In the genomic region with DNA sequence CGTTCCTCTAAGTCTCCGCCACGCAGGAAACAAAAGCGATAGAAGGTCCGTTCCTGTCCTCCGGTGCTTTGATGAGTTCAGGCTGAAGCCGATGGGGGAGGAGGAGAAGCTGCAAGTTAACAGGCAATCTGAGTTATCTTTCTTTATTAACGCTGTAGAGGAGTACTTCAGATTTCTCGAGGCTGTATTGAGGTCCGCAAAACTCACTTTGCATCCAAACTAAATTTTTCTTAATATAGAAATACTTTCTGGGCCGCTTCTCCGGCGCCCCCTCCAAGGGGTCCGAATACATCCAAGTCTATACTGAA, we compare ENCODE assay signal across 8 cellular contexts. TPM values are rescaled to one million over a fixed set of nuclear protein-coding genes. Genes with fewer than 3 reads are reported as not detected.
DNase-seq lines count a peak whose midpoint lies in the region; TF ChIP-seq lines count a peak whose summit lies in the region.

No MANE protein-coding gene starts in this region.

- H4K91ac ChIP-seq in neuronal stem cell (ENCODE audit: low read depth, low read length, poor library complexity): no peak overlapping the region

- H3K14ac ChIP-seq in neuronal stem cell (ENCODE audit: low read length): no peak overlapping the region

- H2AK5ac ChIP-seq in neuronal stem cell (ENCODE audit: low read depth, low read length): no peak overlapping the region

- no peak overlapping the region for H4K8ac ChIP-seq in neuronal stem cell (ENCODE audit: low read depth, low read length)

- H3K36me3 ChIP-seq in neuronal stem cell (replicated peaks in 1 of 2; ENCODE audit: control insufficient read depth in 2 of 2, insufficient read depth in 2 of 2, low read length in 2 of 2): no peaks in the 10 kb centered on the region

- peak overlapping the region; percentile 10 for H2BK5ac ChIP-seq in neuronal stem cell (ENCODE audit: low read length)

- H3K9ac ChIP-seq in neuronal stem cell (ENCODE audit: low read depth, low read length, poor library complexity): no peak overlapping the region

- no peak overlapping the region for H2BK12ac ChIP-seq in neuronal stem cell (ENCODE audit: low read length)

- TF ChIP-seq CTCF in C4-2B (conservative IDR thresholded peaks at IDR 0.05) (no peak), LNCaP clone FGC (IDR thresholded peaks at IDR 0.05; ENCODE audit: control insufficient read depth, extremely low read depth, insufficient read depth) (no peak), epithelial cell of esophagus (IDR thresholded peaks at IDR 0.05; ENCODE audit: insufficient read depth, low read depth, low read length, missing control alignments) (no peak)

- H3K9me3 ChIP-seq in neuronal stem cell (replicated peaks in 1 of 2; ENCODE audit: control insufficient read depth in 2 of 2, insufficient read depth in 1 of 2, low read depth in 1 of 2, low read length in 2 of 2): peaks cover 5 to 16% of the 10 kb centered on the region in 2 donors

- H3K4me3 ChIP-seq in LNCaP clone FGC (ENCODE audit: low read depth, low read length) (peak overlapping the region; percentile 76), epithelial cell of esophagus (ENCODE audit: low read length) (peak overlapping the region; percentile 63), neuronal stem cell (ENCODE audit: low read length in 2 of 2) (peak overlapping the region; percentile 8 to 74)

- peaks cover 26 to 92% (median 48%) of the 10 kb centered on the region in 3 experiments for H3K27me3 ChIP-seq in neuronal stem cell (ENCODE audit: control insufficient read depth in 3 of 3, insufficient read depth in 3 of 3, low read depth in 1 of 3, low read length in 3 of 3)

- H2BK120ac ChIP-seq in neuronal stem cell (ENCODE audit: low read depth, low read length): no peak overlapping the region

- peak overlapping the region; percentile 95 for H2AFZ ChIP-seq in neuronal stem cell (ENCODE audit: low read length)

- no CpG with 5 or more reads among the region's 14 CpGs for WGBS in neuronal stem cell (ENCODE audit: extremely low coverage in 2 of 2, insufficient read length in 2 of 2, insufficient replicate concordance in 1 of 2), 2 donors

- DNase-seq in LNCaP clone FGC (ENCODE audit: low read depth): no peak
- DNase-seq in epithelial cell of esophagus (ENCODE audit: low read depth): no peak
- no peak for DNase-seq in neuronal stem cell (ENCODE audit: low spot score)
- DNase-seq in AG20443 (ENCODE audit: low spot score): no peak
- DNase-seq in ureter (ENCODE audit: low spot score): no peak
- no peak for DNase-seq in stimulated activated CD4-positive, alpha-beta T cell treated with anti-CD3 and anti-CD28 coated beads, Interleukin-2, amount 100 ng/mL, for 48 hours
- DNase-seq in stimulated activated CD4-positive, alpha-beta T cell treated with anti-CD3 and anti-CD28 coated beads, Interleukin-12 subunit alpha, Interleukin-12 subunit beta, amount 100 ng/mL, for 4 hours: no peak

- peak overlapping the region; percentile 87 for H3K27ac ChIP-seq in C4-2B
- H3K27ac ChIP-seq in neuronal stem cell (replicated peaks; ENCODE audit: low read length): no peak overlapping the region

- peaks cover 0 to 3% of the 10 kb centered on the region in 2 donors for H3K4me1 ChIP-seq in neuronal stem cell (ENCODE audit: control insufficient read depth in 2 of 2, insufficient read depth in 1 of 2, low read depth in 1 of 2, low read length in 2 of 2)

- H3K79me1 ChIP-seq in neuronal stem cell (ENCODE audit: low read depth, low read length): no peaks in the 10 kb centered on the region

- H3K18ac ChIP-seq in neuronal stem cell (ENCODE audit: low read length): peak overlapping the region; percentile 15

- no peak overlapping the region for H3K23ac ChIP-seq in neuronal stem cell (ENCODE audit: low read depth, low read length, poor library complexity)

- peak overlapping the region; percentile 93 for H3K4me2 ChIP-seq in neuronal stem cell (ENCODE audit: insufficient read depth, low read length, poor library complexity, severe bottlenecking)

- H3K4ac ChIP-seq in neuronal stem cell (ENCODE audit: low read length): no peak overlapping the region

- H2BK15ac ChIP-seq in neuronal stem cell (ENCODE audit: low read length): no peak overlapping the region

RNA-seq across cellular contexts. Expression of a gene that starts 0.4 kb away (rescaled TPM):
- 0.20 TPM for polyA plus RNA-seq in neuronal stem cell (2013, experiment 1 of 2)
- polyA plus RNA-seq in neuronal stem cell (2013, experiment 2 of 2): 0.15 TPM
- 14.3 TPM for total RNA-seq in ureter

RNA-seq across cellular contexts. Expression of a gene that starts 51.2 kb away (rescaled TPM):
- 204 TPM for polyA plus RNA-seq in neuronal stem cell (2013, experiment 1 of 2)
- 218 TPM for polyA plus RNA-seq in neuronal stem cell (2013, experiment 2 of 2)
- 139 TPM for total RNA-seq in ureter
